In genomic region chr13:20197361-20197834, GRCh38 we compare ENCODE assay signal across 9 cellular contexts. TPM values are rescaled to one million over a fixed set of nuclear protein-coding genes. Genes with fewer than 3 reads are reported as not detected.
DNase-seq lines count a peak whose midpoint lies in the region; ATAC-seq and TF ChIP-seq lines count a peak whose summit lies in the region.
"Had no signal": no experiment of that assay in that cellular context is flagged by ENCODE, and none has a peak within 500 bp of the region (broad histone marks: within the 10 kb centered on the region; RNA-seq: fewer than 3 reads in every experiment).

No MANE protein-coding gene starts in this region.

- no peaks in the 10 kb centered on the region for H3K9me3 Mint-ChIP-seq in stimulated activated naive CD8-positive, alpha-beta T cell treated with anti-CD3 and anti-CD28 coated beads, Interleukin-15, Interleukin-2, amounts not matched to agents 100 ng/mL and 50 ng/mL, for 24 hours

- H3K4me1 Mint-ChIP-seq in stimulated activated naive CD8-positive, alpha-beta T cell treated with anti-CD3 and anti-CD28 coated beads, Interleukin-15, Interleukin-2, amounts not matched to agents 100 ng/mL and 50 ng/mL, for 24 hours (ENCODE audit: low read depth) = peaks cover 23% of the 10 kb centered on the region

- TF ChIP-seq POLR2A in adrenal gland (IDR thresholded peaks at IDR 0.05) = no peak

- H3K27me3 ChIP-seq in adrenal gland = peaks cover 31% of the 10 kb centered on the region

- peaks cover 54% of the 10 kb centered on the region for H3K27me3 Mint-ChIP-seq in stimulated activated naive CD8-positive, alpha-beta T cell treated with anti-CD3 and anti-CD28 coated beads, Interleukin-15, Interleukin-2, amounts not matched to agents 100 ng/mL and 50 ng/mL, for 24 hours

- 5 to 10% (median 7%) methylated on average over 5 of the region's 5 CpGs for WGBS in adrenal gland, 4 donors

- no peaks in the 10 kb centered on the region for H3K36me3 ChIP-seq in adrenal gland (replicated peaks in 1 of 2)

- peaks cover 13 to 18% of the 10 kb centered on the region in 2 donors for H3K4me1 ChIP-seq in adrenal gland (replicated peaks in 1 of 2)

- no peak overlapping the region for H3K4me3 Mint-ChIP-seq in stimulated activated naive CD8-positive, alpha-beta T cell treated with anti-CD3 and anti-CD28 coated beads, Interleukin-15, Interleukin-2, amounts not matched to agents 100 ng/mL and 50 ng/mL, for 24 hours
- H3K4me3 Mint-ChIP-seq: naive B cell had no signal

- H3K4me3 ChIP-seq in GM12865 (ENCODE audit: low read depth, low read length) = no peak overlapping the region
- no peak overlapping the region for H3K4me3 ChIP-seq in adrenal gland

- H3K9me3 ChIP-seq in adrenal gland (replicated peaks in 1 of 3) = peaks cover 0 to 6% (median 0%) of the 10 kb centered on the region in 3 donors

- H3K27ac Mint-ChIP-seq in stimulated activated naive CD8-positive, alpha-beta T cell treated with anti-CD3 and anti-CD28 coated beads, Interleukin-15, Interleukin-2, amounts not matched to agents 100 ng/mL and 50 ng/mL, for 24 hours = peak overlapping the region; percentile 40
- H3K27ac Mint-ChIP-seq: naive B cell had no signal

- no peak for ATAC-seq in GM19467 (IDR thresholded peaks at IDR 0.05; ENCODE audit: unreplicated experiment)
- no peak for ATAC-seq in HG03039 (IDR thresholded peaks at IDR 0.05; ENCODE audit: unreplicated experiment)

- H3K36me3 Mint-ChIP-seq in stimulated activated naive CD8-positive, alpha-beta T cell treated with anti-CD3 and anti-CD28 coated beads, Interleukin-15, Interleukin-2, amounts not matched to agents 100 ng/mL and 50 ng/mL, for 24 hours (ENCODE audit: low read depth) = no peaks in the 10 kb centered on the region

- intact Hi-C loops in adrenal gland (cut with DNase I) = loop anchor here in 1 of 2 donors (10.0 kb wide), 1 partner anchor 717 kb away; no protein-coding TSS in a partner anchor

- DNase-seq in Ammon's horn (ENCODE audit: low spot score) = peak; percentile 34
- peak; percentile 65 for DNase-seq in GM12865 (ENCODE audit: low read depth)
- DNase-seq in NCI-H1930 (lab: John Stamatoyannopoulos, UW) = peak; percentile 31 to 48
- DNase-seq in adrenal gland = peak in 1 of 7 donors; percentile 36
- peak; percentile 66 for DNase-seq in iPS-NIHi11 (ENCODE audit: low spot score)
- DNase-seq: naive B cell had no signal

- no peak overlapping the region for H3K27ac ChIP-seq in adrenal gland

- TF ChIP-seq CTCF in GM12865 (IDR thresholded peaks at IDR 0.05; ENCODE audit: insufficient read depth, low read depth, low read length, missing control alignments) (peak; percentile 70), adrenal gland (IDR thresholded peaks at IDR 0.05) (peak; percentile 35 to 76 (median 57))

RNA-seq across cellular contexts. Expression of gene GJB2, which starts 4.7 kb away (rescaled TPM):
- under 1 TPM in 6 of 8 donors, not detected in 2; 0.24 to 0.80 (median 0.28) TPM for total RNA-seq in adrenal gland
- under 1 TPM; 0.24 to 0.88 (median 0.31) TPM for polyA plus RNA-seq in adrenal gland

RNA-seq across cellular contexts. Expression of gene GJB6, which starts 34.7 kb away (rescaled TPM):
- 1 to 10 TPM in 1 of 8 donors, not detected in 7; 2.3 TPM for total RNA-seq in adrenal gland
- under 1 TPM in 2 of 3 donors, not detected in 1; 0.16 to 0.17 TPM for polyA plus RNA-seq in adrenal gland

RNA-seq across cellular contexts. Expression of gene GJA3, which starts 36.5 kb away (rescaled TPM):
- not detected for total RNA-seq in adrenal gland
- under 1 TPM in 1 of 3 donors, not detected in 2; under 0.01 TPM for polyA plus RNA-seq in adrenal gland
